16 cellular contexts compared by ENCODE assay signal in the genomic region with DNA sequence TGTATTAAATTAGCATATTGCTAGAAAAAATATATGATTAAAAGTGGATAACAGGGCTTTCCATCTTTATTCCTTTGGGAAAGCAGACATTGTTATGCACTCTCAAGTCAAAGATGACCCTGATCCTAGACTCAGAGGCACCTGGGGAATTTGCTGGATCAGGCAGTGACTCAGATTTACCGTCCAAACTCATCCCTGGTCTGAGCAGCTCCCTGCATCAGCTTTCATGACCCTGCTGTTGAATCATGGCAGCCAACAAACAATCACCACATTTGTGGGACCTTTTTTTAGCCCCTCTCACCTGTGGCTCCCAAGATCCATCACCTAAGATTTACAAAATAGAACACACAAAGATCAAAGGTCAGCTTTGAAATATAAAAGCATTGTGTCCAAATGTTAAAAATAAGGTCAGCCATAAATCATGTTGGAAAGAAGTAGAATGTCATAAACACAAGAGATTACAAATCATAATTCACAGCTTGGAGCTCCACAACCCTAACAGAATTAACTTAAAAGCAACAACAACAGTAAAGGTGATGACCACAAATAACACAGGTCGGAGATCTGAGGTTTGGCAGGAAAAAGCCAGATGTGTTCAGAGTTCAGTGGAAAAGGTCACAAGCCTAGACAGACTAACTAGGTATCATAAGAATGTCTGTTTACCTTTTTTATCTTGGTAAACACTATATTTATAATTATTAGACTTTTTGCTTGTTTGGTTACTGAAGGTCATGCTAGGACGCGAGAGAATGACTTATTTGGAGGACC.
"Had no signal": no experiment of that assay in that cellular context is flagged by ENCODE, and none has a peak within 500 bp of the region (broad histone marks: within the 10 kb centered on the region; RNA-seq: fewer than 3 reads in every experiment).

No MANE protein-coding gene starts in this region.

- H3K27ac Mint-ChIP-seq: activated CD4-positive, alpha-beta memory T cell treated with anti-CD3 and anti-CD28 coated beads for 36 hours; activated naive CD8-positive, alpha-beta T cell treated with anti-CD3 and anti-CD28 coated beads, Interleukin-2, amount 50 U/mL, for 24 hours; nephron; stimulated activated naive CD8-positive, alpha-beta T cell treated with anti-CD3 and anti-CD28 coated beads, Interleukin-15, amount 100 ng/mL, for 72 hours had no signal

- H3K27ac ChIP-seq: colonic mucosa, thoracic aorta, vagina, VCaP had no signal

- DNase-seq: activated CD4-positive, alpha-beta memory T cell treated with anti-CD3 and anti-CD28 coated beads for 36 hours; activated naive CD4-positive, alpha-beta T cell treated with Interleukin-2 at 50 U/mL for 16 hours; activated naive CD8-positive, alpha-beta T cell treated with anti-CD3 and anti-CD28 coated beads, Interleukin-2, amount 50 U/mL, for 24 hours; colonic mucosa; effector CD4-positive, alpha-beta T cell; left colon; occipital lobe; stimulated activated CD4-positive, alpha-beta T cell treated with anti-CD3 and anti-CD28 coated beads, Interleukin-2, amount 100 ng/mL, for 48 hours; stimulated activated CD8-positive, alpha-beta memory T cell treated with anti-CD3 and anti-CD28 coated beads, Interleukin-4, amount 100 ng/mL, for 48 hours; stimulated activated naive CD8-positive, alpha-beta T cell treated with anti-CD3 and anti-CD28 coated beads, Interleukin-15, amount 100 ng/mL, for 72 hours; T1000 had no signal

- H3K4me3 Mint-ChIP-seq: activated CD4-positive, alpha-beta memory T cell treated with anti-CD3 and anti-CD28 coated beads for 36 hours; activated naive CD8-positive, alpha-beta T cell treated with anti-CD3 and anti-CD28 coated beads, Interleukin-2, amount 50 U/mL, for 24 hours; nephron; stimulated activated naive CD8-positive, alpha-beta T cell treated with anti-CD3 and anti-CD28 coated beads, Interleukin-15, amount 100 ng/mL, for 72 hours had no signal

- ATAC-seq: activated naive CD8-positive, alpha-beta T cell treated with anti-CD3 and anti-CD28 coated beads, Interleukin-2, amount 50 U/mL, for 24 hours; left colon; stimulated activated naive CD8-positive, alpha-beta T cell treated with anti-CD3 and anti-CD28 coated beads, Interleukin-15, amount 100 ng/mL, for 72 hours had no signal

- FAIRE-seq: astrocyte had no signal

- H3K4me3 ChIP-seq: colonic mucosa, thoracic aorta, vagina had no signal

- H3K36me3 Mint-ChIP-seq: activated CD4-positive, alpha-beta memory T cell treated with anti-CD3 and anti-CD28 coated beads for 36 hours had no signal

- H3K9me3 Mint-ChIP-seq: activated CD4-positive, alpha-beta memory T cell treated with anti-CD3 and anti-CD28 coated beads for 36 hours; activated naive CD8-positive, alpha-beta T cell treated with anti-CD3 and anti-CD28 coated beads, Interleukin-2, amount 50 U/mL, for 24 hours; nephron; stimulated activated naive CD8-positive, alpha-beta T cell treated with anti-CD3 and anti-CD28 coated beads, Interleukin-15, amount 100 ng/mL, for 72 hours had no signal

- H3K4me1 ChIP-seq: colonic mucosa had no signal

- H3K9me3 ChIP-seq: colonic mucosa, thoracic aorta, vagina had no signal

- H3K27me3 Mint-ChIP-seq: activated CD4-positive, alpha-beta memory T cell treated with anti-CD3 and anti-CD28 coated beads for 36 hours; stimulated activated naive CD8-positive, alpha-beta T cell treated with anti-CD3 and anti-CD28 coated beads, Interleukin-15, amount 100 ng/mL, for 72 hours had no signal
